Comparison of ENCODE assay signal across 1 cellular context in genomic region chr22:49962012-49962750, GRCh38.
TF ChIP-seq lines count a peak whose summit lies in the region.

No MANE protein-coding gene starts in this region.

TF ChIP-seq in GM12878, 131 proteins besides CTCF, POLR2A, EP300 and RAD21 (continued from another document):
- TF ChIP-seq NFIC (IDR thresholded peaks at IDR 0.05; ENCODE audit: low read depth, low read length) = no peak; the same call in 1 of the 2 replicates
- TF ChIP-seq NR2C2 (IDR thresholded peaks at IDR 0.05; ENCODE audit: borderline replicate concordance, control insufficient read depth, insufficient read length, low read depth) = no peak
- TF ChIP-seq CREM (IDR thresholded peaks at IDR 0.05; ENCODE audit: low read depth) = peak; percentile 68
- no peak for TF ChIP-seq SMAD5 (IDR thresholded peaks at IDR 0.05; ENCODE audit: low read depth)
- no peak for TF ChIP-seq ZNF217 (IDR thresholded peaks at IDR 0.05)
- TF ChIP-seq IRF3 (IDR thresholded peaks at IDR 0.05) = no peak
- TF ChIP-seq ZNF622 (IDR thresholded peaks at IDR 0.05) = no peak
- TF ChIP-seq SUPT20H (IDR thresholded peaks at IDR 0.05; ENCODE audit: borderline replicate concordance, control insufficient read depth, low read depth, low read length) = no peak
- no peak for TF ChIP-seq ELK1 (IDR thresholded peaks at IDR 0.05; ENCODE audit: low read depth, low read length)
- no peak for TF ChIP-seq JUNB (IDR thresholded peaks at IDR 0.05)
- TF ChIP-seq EZH2 (IDR thresholded peaks at IDR 0.05; ENCODE audit: borderline replicate concordance, control insufficient read depth, low read depth, low read length) = no peak
- no peak for TF ChIP-seq KLF5 (IDR thresholded peaks at IDR 0.05; ENCODE audit: partially characterized antibody)
- TF ChIP-seq, protein P1, sequence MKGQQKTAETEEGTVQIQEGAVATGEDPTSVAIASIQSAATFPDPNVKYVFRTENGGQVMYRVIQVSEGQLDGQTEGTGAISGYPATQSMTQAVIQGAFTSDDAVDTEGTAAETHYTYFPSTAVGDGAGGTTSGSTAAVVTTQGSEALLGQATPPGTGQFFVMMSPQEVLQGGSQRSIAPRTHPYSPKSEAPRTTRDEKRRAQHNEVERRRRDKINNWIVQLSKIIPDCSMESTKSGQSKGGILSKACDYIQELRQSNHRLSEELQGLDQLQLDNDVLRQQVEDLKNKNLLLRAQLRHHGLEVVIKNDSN (IDR thresholded peaks at IDR 0.05; ENCODE audit: borderline replicate concordance, extremely low read length, insufficient read depth, low read depth, low read length) = peak; percentile 46
- TF ChIP-seq TARDBP (IDR thresholded peaks at IDR 0.05; ENCODE audit: borderline replicate concordance) = no peak
- no peak for TF ChIP-seq STAT1 (conservative IDR thresholded peaks at IDR 0.05)
- TF ChIP-seq SIN3A (IDR thresholded peaks at IDR 0.05; ENCODE audit: low read depth, low read length) = peak; percentile 77; the same call in 1 of the 2 replicates
- TF ChIP-seq TCF7 (IDR thresholded peaks at IDR 0.05; ENCODE audit: borderline replicate concordance) = no peak
